19 cellular contexts compared by ENCODE assay signal in the genomic region with DNA sequence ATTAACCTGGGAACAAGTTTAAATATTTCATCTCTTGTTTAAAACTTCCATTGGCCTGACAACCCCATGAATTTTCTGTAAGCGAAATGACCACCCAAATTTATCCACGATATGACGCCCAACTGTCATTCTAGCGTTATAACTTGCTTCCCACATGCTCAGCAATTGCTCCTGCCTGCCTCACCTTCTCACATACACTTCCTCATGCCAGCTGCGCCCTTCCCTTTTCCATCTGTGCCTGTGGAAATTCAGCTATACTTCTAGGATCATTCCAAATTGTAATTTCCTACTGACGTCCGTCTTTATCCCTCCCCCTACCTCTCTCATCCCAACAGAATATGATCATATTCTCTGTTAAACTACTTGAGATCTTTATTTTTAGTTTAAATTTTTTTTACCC.
"Had no signal": no experiment of that assay in that cellular context is flagged by ENCODE, and none has a peak within 500 bp of the region (broad histone marks: within the 10 kb centered on the region; RNA-seq: fewer than 3 reads in every experiment).

No MANE protein-coding gene starts in this region.

- H3K27me3 Mint-ChIP-seq: dendritic cell treated with granulocyte-macrophage colony-stimulating factor and Interleukin-4, amounts not matched to agents 40 ng/mL and 50 ng/mL, for 4 days; effector memory CD8-positive, alpha-beta T cell; memory B cell; stimulated activated memory B cell treated with anti-CD40 and anti-IgM and Interleukin-4, amounts not matched to agents 10 μg/mL and 1 μg/mL and 100 μg/mL, for 72 hours; stimulated activated naive CD8-positive, alpha-beta T cell treated with anti-CD3 and anti-CD28 coated beads, Interleukin-15, Interleukin-2, amounts not matched to agents 100 ng/mL and 50 ng/mL, for 24 hours had no signal

- H3K36me3 ChIP-seq: esophagus muscularis mucosa, gastrocnemius medialis, left ventricle myocardium inferior, lower lobe of right lung, spleen, tibial nerve had no signal

- DNase-seq: effector memory CD8-positive, alpha-beta T cell; gastrocnemius medialis; left ventricle myocardium inferior; lower lobe of right lung; midbrain; naive B cell; spleen; stimulated activated CD4-positive, alpha-beta T cell treated with anti-CD3 and anti-CD28 coated beads, Interleukin-15, amount 100 ng/mL, for 24 hours; stimulated activated CD4-positive, alpha-beta T cell treated with anti-CD3 and anti-CD28 coated beads, Interleukin-1b, Interleukin-23, amount 100 ng/mL, for 48 hours; stimulated activated CD4-positive, alpha-beta T cell treated with anti-CD3 and anti-CD28 coated beads, Interleukin-4, amount 100 ng/mL, for 24 hours had no signal

- H3K9me3 ChIP-seq: esophagus muscularis mucosa, gastrocnemius medialis, left ventricle myocardium inferior, lower lobe of right lung, spleen, tibial nerve had no signal

- H3K27ac Mint-ChIP-seq: dendritic cell treated with granulocyte-macrophage colony-stimulating factor and Interleukin-4, amounts not matched to agents 40 ng/mL and 50 ng/mL, for 4 days; effector memory CD8-positive, alpha-beta T cell; memory B cell; nephron; stimulated activated memory B cell treated with anti-CD40 and anti-IgM and Interleukin-4, amounts not matched to agents 10 μg/mL and 1 μg/mL and 100 μg/mL, for 72 hours; stimulated activated naive CD8-positive, alpha-beta T cell treated with anti-CD3 and anti-CD28 coated beads, Interleukin-15, Interleukin-2, amounts not matched to agents 100 ng/mL and 50 ng/mL, for 24 hours had no signal

- H3K4me3 Mint-ChIP-seq: dendritic cell treated with granulocyte-macrophage colony-stimulating factor and Interleukin-4, amounts not matched to agents 40 ng/mL and 50 ng/mL, for 4 days; effector memory CD8-positive, alpha-beta T cell; memory B cell; naive B cell; nephron; stimulated activated memory B cell treated with anti-CD40 and anti-IgM and Interleukin-4, amounts not matched to agents 10 μg/mL and 1 μg/mL and 100 μg/mL, for 72 hours; stimulated activated naive CD8-positive, alpha-beta T cell treated with anti-CD3 and anti-CD28 coated beads, Interleukin-15, Interleukin-2, amounts not matched to agents 100 ng/mL and 50 ng/mL, for 24 hours had no signal

- H3K4me1 ChIP-seq: esophagus muscularis mucosa, gastrocnemius medialis, left ventricle myocardium inferior, lower lobe of right lung, spleen, tibial nerve had no signal

- H3K27ac ChIP-seq: epithelial cell of prostate, esophagus muscularis mucosa, gastrocnemius medialis, left ventricle myocardium inferior, lower lobe of right lung, spleen, tibial nerve had no signal

- H3K36me3 Mint-ChIP-seq: memory B cell; naive B cell; stimulated activated memory B cell treated with anti-CD40 and anti-IgM and Interleukin-4, amounts not matched to agents 10 μg/mL and 1 μg/mL and 100 μg/mL, for 72 hours had no signal

- H3K9me3 Mint-ChIP-seq: memory B cell; nephron; stimulated activated memory B cell treated with anti-CD40 and anti-IgM and Interleukin-4, amounts not matched to agents 10 μg/mL and 1 μg/mL and 100 μg/mL, for 72 hours; stimulated activated naive CD8-positive, alpha-beta T cell treated with anti-CD3 and anti-CD28 coated beads, Interleukin-15, Interleukin-2, amounts not matched to agents 100 ng/mL and 50 ng/mL, for 24 hours had no signal

- H3K4me1 Mint-ChIP-seq: memory B cell; naive B cell; stimulated activated memory B cell treated with anti-CD40 and anti-IgM and Interleukin-4, amounts not matched to agents 10 μg/mL and 1 μg/mL and 100 μg/mL, for 72 hours had no signal

- H3K27me3 ChIP-seq: esophagus muscularis mucosa, gastrocnemius medialis, spleen, tibial nerve had no signal

- ATAC-seq: effector memory CD8-positive, alpha-beta T cell; gastrocnemius medialis; lower lobe of right lung; sciatic nerve; stimulated activated memory B cell treated with anti-CD40 and anti-IgM and Interleukin-4, amounts not matched to agents 10 μg/mL and 1 μg/mL and 100 μg/mL, for 72 hours had no signal

- H3K4me3 ChIP-seq: esophagus muscularis mucosa, gastrocnemius medialis, left ventricle myocardium inferior, lower lobe of right lung, spleen, tibial nerve had no signal
